In genomic region chr7:88791891-88792290, GRCh38 we compare ENCODE assay signal across 35 cellular contexts. TPM values are rescaled to one million over a fixed set of nuclear protein-coding genes. Genes with fewer than 3 reads are reported as not detected.
"Had no signal": no experiment of that assay in that cellular context is flagged by ENCODE, and none has a peak within 500 bp of the region (broad histone marks: within the 10 kb centered on the region; RNA-seq: fewer than 3 reads in every experiment).

No MANE protein-coding gene starts in this region.

- H3K9me3 ChIP-seq: MG63, Peyer's patch, SJSA1, SK-N-SH had no signal

- H3K27me3 Mint-ChIP-seq: activated T-helper 17 cell treated with anti-CD3 and anti-CD28 coated beads, Interleukin-2, amount 50 U/mL, for 72 hours had no signal

- DNase-seq: activated CD4-positive, alpha-beta T cell treated with anti-CD3 and anti-CD28 coated beads, Interleukin-2, amount 10 ng/mL, durations not matched to agents 24 days and 14 days; activated CD4-positive, alpha-beta T cell treated with anti-CD3 and anti-CD28 coated beads, Interleukin-2, amount 50 U/mL, for 4 hours; activated CD8-positive, alpha-beta T cell treated with anti-CD3 and anti-CD28 coated beads for 36 hours; activated effector memory CD4-positive, alpha-beta T cell treated with anti-CD3 and anti-CD28 coated beads, Interleukin-2, amount 50 U/mL, for 16 hours; activated naive CD4-positive, alpha-beta T cell; activated naive CD4-positive, alpha-beta T cell treated with anti-CD3 and anti-CD28 coated beads, Interleukin-2, amount 50 U/mL, for 16 hours; activated naive CD8-positive, alpha-beta T cell treated with anti-CD3 and anti-CD28 coated beads for 36 hours; activated T-cell treated with anti-CD3 and anti-CD28 coated beads, Interleukin-2, amount 50 U/mL, for 1 hour; activated T-cell treated with anti-CD3 and anti-CD28 coated beads, Interleukin-2, amount 50 U/mL, for 72 hours; amniotic stem cell; aorta; brain microvascular endothelial cell; central memory CD4-positive, alpha-beta T cell; MG63; NCI-H1048; NCI-H1105 treated with DMSO at 0.1 percent for 48 hours; NCI-H1436; NCI-H1694 treated with DMSO at 0.1 percent for 48 hours; NCI-H2029; NCI-H2171; NCI-H510A; NCI-H526; NCI-H748 treated with DMSO at 0.1 percent for 48 hours; NK-92 treated with Interleukin-12 subunit alpha and Interleukin-12 subunit beta, amount 100 ng/mL, for 24 hours; PC-3; Peyer's patch; RPMI8226; SHP77 treated with DMSO at 0.1 percent for 48 hours; SK-N-SH had no signal

- H3K36me3 ChIP-seq: brain microvascular endothelial cell, MG63, Peyer's patch, SJSA1 had no signal

- H3K4me1 ChIP-seq: Peyer's patch, SJSA1 had no signal

- H3K4me3 Mint-ChIP-seq: activated CD4-positive, alpha-beta T cell treated with anti-CD3 and anti-CD28 coated beads, Interleukin-2, amount 10 ng/mL, durations not matched to agents 24 days and 14 days; activated CD8-positive, alpha-beta T cell treated with anti-CD3 and anti-CD28 coated beads for 36 hours; activated naive CD8-positive, alpha-beta T cell treated with anti-CD3 and anti-CD28 coated beads for 36 hours; activated T-cell treated with anti-CD3 and anti-CD28 coated beads, Interleukin-2, amount 50 U/mL, for 72 hours; activated T-helper 17 cell treated with anti-CD3 and anti-CD28 coated beads, Interleukin-2, amount 50 U/mL, for 72 hours; T-helper 1 cell treated with Interleukin-12 subunit alpha and Interleukin-12 subunit beta and Interleukin-4 antibody, amounts not matched to agents 30 μg/mL and 1 μg/mL, for 36 hours; T-helper 2 cell treated with Interferon-gamma antibody and Interleukin-4, amounts not matched to agents 5 μg/mL and 100 μg/mL, for 36 hours had no signal

- H3K4me3 ChIP-seq: MG63, Peyer's patch, SJSA1 had no signal

- H3K36me3 Mint-ChIP-seq: activated naive CD8-positive, alpha-beta T cell treated with anti-CD3 and anti-CD28 coated beads for 36 hours had no signal

- FAIRE-seq: TTC549 had no signal

- H3K27ac ChIP-seq: brain microvascular endothelial cell, Peyer's patch, SJSA1 had no signal

- H3K4me1 Mint-ChIP-seq: activated CD4-positive, alpha-beta T cell treated with anti-CD3 and anti-CD28 coated beads, Interleukin-2, amount 10 ng/mL, durations not matched to agents 24 days and 14 days; activated naive CD8-positive, alpha-beta T cell treated with anti-CD3 and anti-CD28 coated beads for 36 hours; activated T-helper 17 cell treated with anti-CD3 and anti-CD28 coated beads, Interleukin-2, amount 50 U/mL, for 72 hours had no signal

- ATAC-seq: activated CD8-positive, alpha-beta T cell treated with anti-CD3 and anti-CD28 coated beads for 36 hours; activated T-cell treated with anti-CD3 and anti-CD28 coated beads, Interleukin-2, amount 50 U/mL, for 72 hours; activated T-helper 17 cell treated with anti-CD3 and anti-CD28 coated beads, Interleukin-2, amount 50 U/mL, for 72 hours; PC-3 had no signal

- H3K9ac ChIP-seq: SK-N-SH had no signal

- H3K27ac Mint-ChIP-seq: activated CD4-positive, alpha-beta T cell treated with anti-CD3 and anti-CD28 coated beads, Interleukin-2, amount 10 ng/mL, durations not matched to agents 24 days and 14 days; activated CD8-positive, alpha-beta T cell treated with anti-CD3 and anti-CD28 coated beads for 36 hours; activated naive CD8-positive, alpha-beta T cell treated with anti-CD3 and anti-CD28 coated beads for 36 hours; activated T-cell treated with anti-CD3 and anti-CD28 coated beads, Interleukin-2, amount 50 U/mL, for 72 hours; activated T-helper 17 cell treated with anti-CD3 and anti-CD28 coated beads, Interleukin-2, amount 50 U/mL, for 72 hours; T-helper 1 cell treated with Interleukin-12 subunit alpha and Interleukin-12 subunit beta and Interleukin-4 antibody, amounts not matched to agents 30 μg/mL and 1 μg/mL, for 36 hours; T-helper 2 cell treated with Interferon-gamma antibody and Interleukin-4, amounts not matched to agents 5 μg/mL and 100 μg/mL, for 36 hours had no signal

- H3K27me3 ChIP-seq: brain microvascular endothelial cell, MG63, Peyer's patch, SJSA1 had no signal

- H3K4me2 ChIP-seq: SK-N-SH had no signal

- H3K9me3 Mint-ChIP-seq: activated CD4-positive, alpha-beta T cell treated with anti-CD3 and anti-CD28 coated beads, Interleukin-2, amount 10 ng/mL, durations not matched to agents 24 days and 14 days; activated CD8-positive, alpha-beta T cell treated with anti-CD3 and anti-CD28 coated beads for 36 hours; activated naive CD8-positive, alpha-beta T cell treated with anti-CD3 and anti-CD28 coated beads for 36 hours; activated T-cell treated with anti-CD3 and anti-CD28 coated beads, Interleukin-2, amount 50 U/mL, for 72 hours; activated T-helper 17 cell treated with anti-CD3 and anti-CD28 coated beads, Interleukin-2, amount 50 U/mL, for 72 hours; T-helper 1 cell treated with Interleukin-12 subunit alpha and Interleukin-12 subunit beta and Interleukin-4 antibody, amounts not matched to agents 30 μg/mL and 1 μg/mL, for 36 hours; T-helper 2 cell treated with Interferon-gamma antibody and Interleukin-4, amounts not matched to agents 5 μg/mL and 100 μg/mL, for 36 hours had no signal

RNA-seq across cellular contexts. Expression of gene TEX47, which starts 3.6 kb away (rescaled TPM):
- total RNA-seq: activated CD4-positive, alpha-beta T cell treated with anti-CD3 and anti-CD28 coated beads, Interleukin-2, amount 10 ng/mL, durations not matched to agents 24 days and 14 days; activated CD8-positive, alpha-beta memory T cell treated with anti-CD3 and anti-CD28 coated beads for 36 hours; activated CD8-positive, alpha-beta T cell treated with anti-CD3 and anti-CD28 coated beads for 36 hours; activated naive CD8-positive, alpha-beta T cell treated with anti-CD3 and anti-CD28 coated beads for 36 hours; activated T-cell treated with anti-CD3 and anti-CD28 coated beads, Interleukin-2, amount 50 U/mL, for 72 hours; activated T-helper 17 cell treated with anti-CD3 and anti-CD28 coated beads, Interleukin-2, amount 50 U/mL, for 72 hours; aorta; PC-3; Peyer's patch; SJSA1 had no signal
- polyA plus RNA-seq: aorta, SK-N-SH had no signal

RNA-seq across cellular contexts. Expression of gene ZNF804B, which starts 32.4 kb away (rescaled TPM):
- total RNA-seq: activated CD4-positive, alpha-beta T cell treated with anti-CD3 and anti-CD28 coated beads, Interleukin-2, amount 10 ng/mL, durations not matched to agents 24 days and 14 days; activated CD8-positive, alpha-beta memory T cell treated with anti-CD3 and anti-CD28 coated beads for 36 hours; activated CD8-positive, alpha-beta T cell treated with anti-CD3 and anti-CD28 coated beads for 36 hours; activated naive CD8-positive, alpha-beta T cell treated with anti-CD3 and anti-CD28 coated beads for 36 hours; activated T-cell treated with anti-CD3 and anti-CD28 coated beads, Interleukin-2, amount 50 U/mL, for 72 hours; activated T-helper 17 cell treated with anti-CD3 and anti-CD28 coated beads, Interleukin-2, amount 50 U/mL, for 72 hours; aorta; PC-3; Peyer's patch; SJSA1 had no signal
- polyA plus RNA-seq: aorta, SK-N-SH had no signal
